Comparison of ENCODE assay signal across 8 cellular contexts in the genomic region with DNA sequence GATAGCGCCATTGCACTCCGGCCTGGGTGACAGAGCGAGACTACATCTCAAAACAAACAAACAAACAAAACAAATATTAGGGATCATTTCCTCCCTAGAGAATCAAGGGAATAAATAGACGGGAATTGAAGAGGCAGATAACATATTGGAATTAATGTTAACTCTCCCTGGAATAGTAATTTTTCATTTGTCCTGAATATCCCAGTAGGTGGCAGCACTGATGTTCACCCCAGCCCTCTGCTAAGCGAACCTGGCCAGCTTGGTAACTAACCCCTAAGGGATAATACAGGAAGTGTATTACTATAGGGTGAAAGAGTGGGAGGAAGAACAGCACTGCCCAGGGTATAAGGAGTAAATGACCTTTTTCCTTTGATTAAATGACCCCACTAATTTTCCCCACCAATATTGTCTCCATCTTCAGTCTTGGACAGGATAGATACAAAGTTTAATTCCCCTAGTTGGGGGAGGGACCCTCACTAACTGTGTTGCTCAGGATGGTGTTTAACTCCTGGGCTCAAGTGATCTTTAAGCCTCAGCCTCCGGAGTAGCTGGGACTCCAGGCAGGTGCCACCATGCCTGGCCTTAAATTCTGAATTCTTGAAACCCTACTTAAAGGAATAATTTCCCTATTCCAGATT. TPM values are rescaled to one million over a fixed set of nuclear protein-coding genes. Genes with fewer than 3 reads are reported as not detected.
A peak's percentile ranks its signal among the peaks of the same experiment; 100 is the strongest.
DNase-seq lines count a peak whose midpoint lies in the region; ATAC-seq, FAIRE-seq and TF ChIP-seq lines count a peak whose summit lies in the region.

No MANE protein-coding gene starts in this region.

- H3K27me3 ChIP-seq in MM.1S (replicated peaks; ENCODE audit: insufficient read depth, low read length) (no peaks in the 10 kb centered on the region), heart left ventricle (no peaks in the 10 kb centered on the region), spleen (replicated peaks in 1 of 7) (no peaks in the 10 kb centered on the region)

- no peaks in the 10 kb centered on the region for H3K9me3 Mint-ChIP-seq in activated CD4-positive, alpha-beta T cell treated with anti-CD3 and anti-CD28 coated beads, Interleukin-2, amount 10 ng/mL, durations not matched to agents 7 days and 5 days

- DNase-seq in COLO829 (ENCODE audit: low spot score) = peak; percentile 85
- peak; percentile 30 for DNase-seq in GM12892 (ENCODE audit: insufficient read length)
- DNase-seq in MM.1S = peak; percentile 35
- peak; percentile 49 for DNase-seq in activated CD4-positive, alpha-beta T cell treated with anti-CD3 and anti-CD28 coated beads, Interleukin-2, amount 10 ng/mL, durations not matched to agents 7 days and 5 days
- DNase-seq in heart left ventricle = peak in 1 of 5 donors; percentile 35
- DNase-seq in spleen = no peak
- DNase-seq in C1 segment of cervical spinal cord (lab: John Stamatoyannopoulos, UW) = no peak
- DNase-seq in NCI-H146 (lab: John Stamatoyannopoulos, UW) = no peak

- WGBS in heart left ventricle, 4 donors = 54 to 59% (median 57%) methylated on average over 6 of the region's 6 CpGs
- 57 to 70% (median 61%) methylated on average over 6 of the region's 6 CpGs for WGBS in spleen, 5 donors

- H3K4me1 Mint-ChIP-seq in activated CD4-positive, alpha-beta T cell treated with anti-CD3 and anti-CD28 coated beads, Interleukin-2, amount 10 ng/mL, durations not matched to agents 7 days and 5 days = peaks cover 5% of the 10 kb centered on the region

- H3K9ac ChIP-seq in MM.1S (ENCODE audit: low read length) = no peak overlapping the region

- POLR2A ChIA-PET in activated CD4-positive, alpha-beta T cell treated with anti-CD3 and anti-CD28 coated beads, Interleukin-2, amount 10 ng/mL, durations not matched to agents 7 days and 5 days (lab: Charles Lee) = interaction anchor here (0.6 kb wide), 1 partner anchor 11 kb away, joined by 6 read pairs; no protein-coding TSS in a partner anchor

- CTCF ChIA-PET in activated CD4-positive, alpha-beta T cell treated with anti-CD3 and anti-CD28 coated beads, Interleukin-2, amount 10 ng/mL, durations not matched to agents 7 days and 5 days (lab: Charles Lee) = interaction anchor here (1.0 to 1.3 kb wide), 2 partner anchors 14 to 162 kb away, joined by 3 read pairs; no protein-coding TSS in a partner anchor

- H3K36me3 Mint-ChIP-seq in activated CD4-positive, alpha-beta T cell treated with anti-CD3 and anti-CD28 coated beads, Interleukin-2, amount 10 ng/mL, durations not matched to agents 7 days and 5 days (ENCODE audit: low read depth) = no peaks in the 10 kb centered on the region

- H3K79me2 ChIP-seq in MM.1S (ENCODE audit: low read length) = no peaks in the 10 kb centered on the region

- no peak for TF ChIP-seq POLR2A in GM12892 (IDR thresholded peaks at IDR 0.05; ENCODE audit: low read depth, low read length)
- no peak for TF ChIP-seq POLR2A in heart left ventricle (IDR thresholded peaks at IDR 0.05)
- no peak for TF ChIP-seq POLR2A in spleen (IDR thresholded peaks at IDR 0.05)

- H3K36me3 ChIP-seq in MM.1S (replicated peaks; ENCODE audit: insufficient read depth, low read length) (no peaks in the 10 kb centered on the region), heart left ventricle (no peaks in the 10 kb centered on the region), spleen (no peaks in the 10 kb centered on the region)

- no peak overlapping the region for H2AFZ ChIP-seq in MM.1S (ENCODE audit: low read length)

- H3K4me1 ChIP-seq in MM.1S (ENCODE audit: low read length) = no peaks in the 10 kb centered on the region
- no peaks in the 10 kb centered on the region for H3K4me1 ChIP-seq in heart left ventricle
- H3K4me1 ChIP-seq in spleen = peaks cover 0 to 7% (median 3%) of the 10 kb centered on the region in 6 donors

- no peaks in the 10 kb centered on the region for H3K9me3 ChIP-seq in MM.1S (replicated peaks; ENCODE audit: insufficient read depth, low read length)
- H3K9me3 ChIP-seq in heart left ventricle = no peaks in the 10 kb centered on the region
- no peaks in the 10 kb centered on the region for H3K9me3 ChIP-seq in spleen

- intact Hi-C loops in heart left ventricle (cut with DNase I) (no loop called here), spleen (cut with DNase I; ENCODE audit: low total_unique reads) (no loop called here)

- FAIRE-seq in GM12892 (lab: Jason Lieb, UNC) = peak; percentile 40

- no peak overlapping the region for H3K27ac Mint-ChIP-seq in activated CD4-positive, alpha-beta T cell treated with anti-CD3 and anti-CD28 coated beads, Interleukin-2, amount 10 ng/mL, durations not matched to agents 7 days and 5 days

- peak; percentile 53 for TF ChIP-seq CTCF in MM.1S (IDR thresholded peaks at IDR 0.05; ENCODE audit: low read length)
- peak in 10 of 12 donors; percentile 8 to 50 (median 32) for TF ChIP-seq CTCF in heart left ventricle (IDR thresholded peaks at IDR 0.05)
- TF ChIP-seq CTCF in spleen (IDR thresholded peaks at IDR 0.05 in 8 of 11, conservative IDR thresholded peaks at IDR 0.05 in 3 of 11) = peak in 7 of 11 experiments; percentile 23 to 68 (median 54)

- ATAC-seq in heart left ventricle = peak in 3 of 4 donors; percentile 38 to 59 (median 53)

- H3K4me3 Mint-ChIP-seq in activated CD4-positive, alpha-beta T cell treated with anti-CD3 and anti-CD28 coated beads, Interleukin-2, amount 10 ng/mL, durations not matched to agents 7 days and 5 days = no peak overlapping the region

- H3K27ac ChIP-seq in MM.1S (ENCODE audit: low read length) (no peak overlapping the region), heart left ventricle (no peak overlapping the region), spleen (peak overlapping the region in 2 of 8 donors; percentile 27 to 58)

- H3F3A ChIP-seq in MM.1S (ENCODE audit: insufficient read depth, low read length) = no peaks in the 10 kb centered on the region

- H3K4me2 ChIP-seq in MM.1S (ENCODE audit: low read depth, low read length) = no peak overlapping the region

- H3K27me3 Mint-ChIP-seq in activated CD4-positive, alpha-beta T cell treated with anti-CD3 and anti-CD28 coated beads, Interleukin-2, amount 10 ng/mL, durations not matched to agents 7 days and 5 days = peaks cover 2% of the 10 kb centered on the region

- H3K9me2 ChIP-seq in MM.1S (replicated peaks; ENCODE audit: insufficient read depth, low read length) = no peaks in the 10 kb centered on the region

- no peak overlapping the region for H3K4me3 ChIP-seq in MM.1S (ENCODE audit: low read length)
- no peak overlapping the region for H3K4me3 ChIP-seq in heart left ventricle
- no peak overlapping the region for H3K4me3 ChIP-seq in spleen

- no peaks in the 10 kb centered on the region for H4K20me1 ChIP-seq in MM.1S (ENCODE audit: insufficient read depth, low read length)

RNA-seq across cellular contexts. Expression of a gene that starts 40.5 kb away (rescaled TPM):
- 0.72 TPM for polyA plus RNA-seq in GM12892 (2012; ENCODE audit: missing spikeins)
- total RNA-seq in activated CD4-positive, alpha-beta T cell treated with anti-CD3 and anti-CD28 coated beads, Interleukin-2, amount 10 ng/mL, durations not matched to agents 7 days and 5 days = under 1 TPM; 0.12 to 0.19 TPM
- total RNA-seq in heart left ventricle (1 to 10 TPM in 1 of 9 donors, under 1 TPM in 2, not detected in 6; 0.35 to 1.0 (median 0.56) TPM), spleen (1 to 10 TPM in 3 of 7 donors, under 1 TPM in 2, not detected in 2; 0.37 to 7.4 (median 2.9) TPM)
- polyA plus RNA-seq in heart left ventricle (not detected), spleen (not detected)

RNA-seq across cellular contexts. Expression of a gene that starts 43.0 kb away (rescaled TPM):
- not detected for polyA plus RNA-seq in GM12892 (2012; ENCODE audit: missing spikeins)
- total RNA-seq in activated CD4-positive, alpha-beta T cell treated with anti-CD3 and anti-CD28 coated beads, Interleukin-2, amount 10 ng/mL, durations not matched to agents 7 days and 5 days = not detected
- total RNA-seq in heart left ventricle = under 1 TPM in 2 of 9 donors, not detected in 7; 0.18 to 0.33 TPM
- polyA plus RNA-seq in heart left ventricle = not detected
- under 1 TPM in 4 of 7 donors, not detected in 3; 0.09 to 0.66 (median 0.44) TPM for total RNA-seq in spleen
- polyA plus RNA-seq in spleen = under 1 TPM in 1 of 3 donors, not detected in 2; 0.02 TPM

Comparison
In these comparisons a context has a peak if more than half of its experiments do, and no peak if none do; other contexts are left out.
1. DNase-seq: peak in COLO829 (single experiment), GM12892 (single experiment), MM.1S (single experiment) and activated CD4-positive, alpha-beta T cell treated with anti-CD3 and anti-CD28 coated beads, Interleukin-2, amount 10 ng/mL, durations not matched to agents 7 days and 5 days (single experiment); none in spleen (single experiment), C1 segment of cervical spinal cord (0 of 14) and NCI-H146 (single experiment).
2. Peak in every context shown above with its lines, with median percentiles within 50 percentile points of each other: CTCF ChIP-seq.